In the genomic region with DNA sequence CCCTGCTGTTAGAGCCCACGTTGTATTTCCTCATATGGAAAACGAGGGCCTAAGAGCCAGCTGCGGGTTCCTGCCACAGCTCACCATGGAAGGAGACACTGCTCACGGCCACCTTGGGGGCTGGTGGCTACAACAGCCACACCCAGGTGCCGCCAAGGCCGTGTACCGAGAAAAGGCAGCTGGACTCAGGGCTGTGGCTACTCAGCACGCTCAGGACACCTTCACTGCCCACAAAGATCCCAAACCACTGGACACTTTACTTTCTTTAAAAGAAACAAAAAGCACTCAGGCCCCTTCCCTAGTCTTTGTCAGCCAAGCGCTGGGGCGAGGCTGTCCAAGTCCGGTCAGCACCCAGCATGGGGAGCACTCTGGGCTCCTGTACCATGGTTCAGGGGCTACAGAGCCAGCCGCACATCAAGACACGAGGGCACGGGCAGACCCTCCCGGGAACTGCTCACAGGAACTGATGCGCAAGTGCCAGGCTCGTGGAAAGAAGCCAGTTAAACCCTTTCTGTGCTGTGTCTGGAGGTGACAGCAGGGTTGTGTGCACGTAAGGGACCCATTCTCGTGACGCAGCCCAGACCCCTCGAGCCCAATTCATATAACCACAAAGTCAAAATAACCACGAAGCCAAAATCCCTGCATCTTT, we compare ENCODE assay signal across 11 cellular contexts. TPM values are rescaled to one million over a fixed set of nuclear protein-coding genes. Genes with fewer than 3 reads are reported as not detected.
DNase-seq lines count a peak whose midpoint lies in the region; ATAC-seq, FAIRE-seq and TF ChIP-seq lines count a peak whose summit lies in the region.
"Had no signal": no experiment of that assay in that cellular context is flagged by ENCODE, and none has a peak within 500 bp of the region (broad histone marks: within the 10 kb centered on the region; RNA-seq: fewer than 3 reads in every experiment).

No MANE protein-coding gene starts in this region.

- no peaks in the 10 kb centered on the region for H3K27me3 ChIP-seq in astrocyte (ENCODE audit: insufficient read depth, low read length)
- no peaks in the 10 kb centered on the region for H3K27me3 ChIP-seq in mesenchymal stem cell (ENCODE audit: control insufficient read depth in 1 of 2, insufficient read depth in 1 of 2, low read length in 2 of 2)
- no peaks in the 10 kb centered on the region for H3K27me3 ChIP-seq in thoracic aorta (replicated peaks; ENCODE audit: insufficient read depth)
- H3K27me3 ChIP-seq in aorta (ENCODE audit: control insufficient read depth in 1 of 2, insufficient read depth in 2 of 2, low read length in 1 of 2) = no peaks in the 10 kb centered on the region

- TF ChIP-seq CTCF in astrocyte (IDR thresholded peaks at IDR 0.05; ENCODE audit: insufficient read depth, low read depth, low read length) (no peak), thoracic aorta (IDR thresholded peaks at IDR 0.05) (no peak)

- H3K18ac ChIP-seq in mesenchymal stem cell (ENCODE audit: low read depth in 1 of 2, low read length in 2 of 2) = no peak overlapping the region

- H3K9ac ChIP-seq in astrocyte (ENCODE audit: low read length) (peak overlapping the region; percentile 37), mesenchymal stem cell (ENCODE audit: low read length) (peak overlapping the region; percentile 45)

- no peaks in the 10 kb centered on the region for H3K9me3 Mint-ChIP-seq in activated CD4-positive, alpha-beta T cell treated with anti-CD3 and anti-CD28 coated beads for 36 hours (ENCODE audit: low read depth)
- no peaks in the 10 kb centered on the region for H3K9me3 Mint-ChIP-seq in astrocyte (ENCODE audit: unreplicated experiment)

- H2AFZ ChIP-seq in astrocyte (ENCODE audit: low read depth, low read length) = no peak overlapping the region
- no peak overlapping the region for H2AFZ ChIP-seq in mesenchymal stem cell (ENCODE audit: low read depth, low read length)

- H3K36me3 Mint-ChIP-seq in activated CD4-positive, alpha-beta T cell treated with anti-CD3 and anti-CD28 coated beads for 36 hours (ENCODE audit: low read depth) = peaks cover 71% of the 10 kb centered on the region
- peaks cover 33% of the 10 kb centered on the region for H3K36me3 Mint-ChIP-seq in astrocyte (ENCODE audit: low read depth, unreplicated experiment)

- H4K8ac ChIP-seq in mesenchymal stem cell (ENCODE audit: low read length) = no peak overlapping the region

- peak overlapping the region; percentile 80 for H3K27ac Mint-ChIP-seq in activated CD4-positive, alpha-beta T cell treated with anti-CD3 and anti-CD28 coated beads for 36 hours
- peak overlapping the region; percentile 85 for H3K27ac Mint-ChIP-seq in astrocyte (ENCODE audit: unreplicated experiment)

- H3K4ac ChIP-seq in mesenchymal stem cell (ENCODE audit: low read depth in 1 of 2, low read length in 2 of 2) = no peak overlapping the region

- no peak overlapping the region for H3K14ac ChIP-seq in mesenchymal stem cell (ENCODE audit: low read length in 2 of 2)

- no peak overlapping the region for H3K23ac ChIP-seq in mesenchymal stem cell (ENCODE audit: low read length in 2 of 2)

- ATAC-seq in activated CD4-positive, alpha-beta T cell treated with anti-CD3 and anti-CD28 coated beads for 36 hours = no peak
- ATAC-seq in thoracic aorta (ENCODE audit: insufficient number of reproducible peaks, low FRiP score, low read depth) (no peak), aorta (ENCODE audit: low FRiP score) (no peak)

- FAIRE-seq in astrocyte (lab: Jason Lieb, UNC) = no peak

- H3K4me2 ChIP-seq in astrocyte (ENCODE audit: low read length) (peak overlapping the region; percentile 49), mesenchymal stem cell (ENCODE audit: low read length, poor library complexity, severe bottlenecking) (no peak overlapping the region)

- H4K91ac ChIP-seq in mesenchymal stem cell (ENCODE audit: low read length) = no peak overlapping the region

- H2BK12ac ChIP-seq in mesenchymal stem cell (ENCODE audit: low read length in 2 of 2) = no peak overlapping the region

- H3K4me1 ChIP-seq in astrocyte (ENCODE audit: insufficient read depth, low read length) = peaks cover 31% of the 10 kb centered on the region
- H3K4me1 ChIP-seq in mesenchymal stem cell (ENCODE audit: control insufficient read depth, insufficient read depth, low read depth, low read length) = peaks cover 35% of the 10 kb centered on the region
- peaks cover 19 to 28% of the 10 kb centered on the region in 2 donors for H3K4me1 ChIP-seq in thoracic aorta (ENCODE audit: control insufficient read depth in 1 of 2, low read depth in 2 of 2)
- no peaks in the 10 kb centered on the region for H3K4me1 ChIP-seq in aorta (ENCODE audit: control insufficient read depth in 1 of 2, insufficient read depth in 2 of 2, low read length in 2 of 2)

- peaks cover 28% of the 10 kb centered on the region for H3K4me1 Mint-ChIP-seq in activated CD4-positive, alpha-beta T cell treated with anti-CD3 and anti-CD28 coated beads for 36 hours
- peaks cover 12% of the 10 kb centered on the region for H3K4me1 Mint-ChIP-seq in astrocyte (ENCODE audit: low read depth, unreplicated experiment)

- peaks cover 5% of the 10 kb centered on the region for H3K79me1 ChIP-seq in mesenchymal stem cell (replicated peaks; ENCODE audit: low read length, poor library complexity, severe bottlenecking)

- 89% methylated on average over 17 of the region's 22 CpGs for WGBS in mesenchymal stem cell
- WGBS in aorta, 2 donors = 62% methylated on average over 22 of the region's 22 CpGs

- intact Hi-C loops in activated CD4-positive, alpha-beta T cell treated with anti-CD3 and anti-CD28 coated beads for 36 hours (cut with DNase I, micrococcal nuclease) = no loop called here
- intact Hi-C loops in aorta (cut with DNase I) = no loop called here

- no peak overlapping the region for H2BK5ac ChIP-seq in mesenchymal stem cell (ENCODE audit: low read depth, low read length, poor library complexity, severe bottlenecking)

- H3K4me3 Mint-ChIP-seq in activated CD4-positive, alpha-beta T cell treated with anti-CD3 and anti-CD28 coated beads for 36 hours = no peak overlapping the region
- H3K4me3 Mint-ChIP-seq in astrocyte (ENCODE audit: unreplicated experiment) = no peak overlapping the region

- H3K36me3 ChIP-seq in astrocyte (ENCODE audit: insufficient read depth, low read length) (peaks cover 51% of the 10 kb centered on the region), mesenchymal stem cell (ENCODE audit: control insufficient read depth in 1 of 2, insufficient read depth in 2 of 2, low read depth in 1 of 2, low read length in 2 of 2) (peaks cover 95 to 99% of the 10 kb centered on the region in 2 experiments), thoracic aorta (peaks cover 73% of the 10 kb centered on the region), aorta (ENCODE audit: control insufficient read depth in 1 of 2, insufficient read depth in 2 of 2, low read length in 1 of 2) (peaks cover 8 to 23% of the 10 kb centered on the region in 2 donors)

- H3K4me3 ChIP-seq in astrocyte (ENCODE audit: insufficient read depth, low read depth, low read length) (no peak overlapping the region), mesenchymal stem cell (ENCODE audit: insufficient read depth in 1 of 2, low read depth in 1 of 2, low read length in 2 of 2) (no peak overlapping the region), thoracic aorta (no peak overlapping the region), aorta (ENCODE audit: low read length in 2 of 2) (no peak overlapping the region)

- H3K27me3 Mint-ChIP-seq in activated CD4-positive, alpha-beta T cell treated with anti-CD3 and anti-CD28 coated beads for 36 hours = no peaks in the 10 kb centered on the region
- no peaks in the 10 kb centered on the region for H3K27me3 Mint-ChIP-seq in astrocyte (ENCODE audit: low read depth, unreplicated experiment)

- H3K79me2 ChIP-seq in astrocyte (ENCODE audit: insufficient read depth, low read length) = peaks cover 83% of the 10 kb centered on the region

- CTCF ChIA-PET in activated CD4-positive, alpha-beta T cell treated with anti-CD3 and anti-CD28 coated beads for 36 hours (lab: Charles Lee) = interaction anchor here (0.7 kb wide), 1 partner anchor 11 kb away, joined by 3 read pairs; no protein-coding TSS in a partner anchor

- POLR2A ChIA-PET in activated CD4-positive, alpha-beta T cell treated with anti-CD3 and anti-CD28 coated beads for 36 hours (lab: Charles Lee) = no interaction called here

- H4K20me1 ChIP-seq in astrocyte (ENCODE audit: insufficient read depth, low read length) = peaks cover 100% of the 10 kb centered on the region

- no peak for DNase-seq in activated CD4-positive, alpha-beta T cell treated with anti-CD3 and anti-CD28 coated beads for 36 hours
- no peak for DNase-seq in activated CD4-positive, alpha-beta T cell treated with anti-CD3 and anti-CD28 coated beads for 4 hours
- DNase-seq in astrocyte (ENCODE audit: low read depth) = no peak
- DNase-seq in mesenchymal stem cell = no peak
- no peak for DNase-seq in thoracic aorta (ENCODE audit: low spot score)
- no peak for DNase-seq in aorta
- no peak for DNase-seq in NK-92 treated with Interleukin-12 subunit alpha and Interleukin-12 subunit beta, amount 100 ng/mL, for 24 hours (lab: John Stamatoyannopoulos, UW)
- no peak for DNase-seq in activated CD4-positive, CD25-positive, alpha-beta regulatory T cell (lab: John Stamatoyannopoulos, UW)
- DNase-seq: activated T-cell treated with anti-CD3 and anti-CD28 coated beads, Interleukin-2, amount 50 U/mL, for 1 hour; erythroblast; NCI-H2029 had no signal

- H2BK15ac ChIP-seq in mesenchymal stem cell (ENCODE audit: low read depth, poor library complexity, severe bottlenecking) = no peak overlapping the region

- peak overlapping the region; percentile 71 for H3K27ac ChIP-seq in astrocyte (ENCODE audit: low read depth, low read length)
- peak overlapping the region; percentile 69 for H3K27ac ChIP-seq in mesenchymal stem cell (ENCODE audit: low read length, poor library complexity, severe bottlenecking)
- H3K27ac ChIP-seq in thoracic aorta = peak overlapping the region; percentile 30 to 51
- H3K27ac ChIP-seq in aorta (ENCODE audit: low read depth in 1 of 2, low read length in 2 of 2) = no peak overlapping the region

- H2BK120ac ChIP-seq in mesenchymal stem cell (ENCODE audit: low read depth, low read length) = no peak overlapping the region

- H3K9me3 ChIP-seq in astrocyte (ENCODE audit: insufficient read depth, low read depth, low read length) (no peaks in the 10 kb centered on the region), mesenchymal stem cell (ENCODE audit: control insufficient read depth, low read length) (no peaks in the 10 kb centered on the region), thoracic aorta (no peaks in the 10 kb centered on the region), aorta (ENCODE audit: control insufficient read depth, low read length) (no peaks in the 10 kb centered on the region)

- H2AK5ac ChIP-seq in mesenchymal stem cell (ENCODE audit: low read length, severe bottlenecking) = no peak overlapping the region

RNA-seq across cellular contexts. Expression of gene SLC16A3, which starts 18.5 kb away (rescaled TPM):
- total RNA-seq in activated CD4-positive, alpha-beta T cell treated with anti-CD3 and anti-CD28 coated beads for 36 hours = 100 to 1,000 TPM in 1 of 2 experiments, 10 to 100 TPM in 1; 93.2 to 157 TPM
- total RNA-seq in astrocyte (292 and 385 TPM in 2 replicates), thoracic aorta (100 to 1,000 TPM in 1 of 2 donors, 10 to 100 TPM in 1; 76.0 to 113 TPM), aorta (10 to 100 TPM; 55.6 to 96.9 TPM)
- 217 TPM for polyA plus RNA-seq in mesenchymal stem cell (2013, experiment 1 of 2)
- 200 TPM for polyA plus RNA-seq in mesenchymal stem cell (2013, experiment 2 of 2)
- 10 to 100 TPM in 1 of 2 donors, 1 to 10 TPM in 1; 7.6 to 20.3 TPM for polyA plus RNA-seq in aorta

RNA-seq across cellular contexts. Expression of gene CSNK1D, which starts 26.2 kb away (rescaled TPM):
- total RNA-seq in activated CD4-positive, alpha-beta T cell treated with anti-CD3 and anti-CD28 coated beads for 36 hours = 100 to 1,000 TPM; 118 to 182 TPM
- total RNA-seq in astrocyte (146 and 153 TPM in 2 replicates), thoracic aorta (10 to 100 TPM; 69.5 to 71.9 TPM), aorta (100 to 1,000 TPM; 130 to 153 TPM)
- 100 TPM for polyA plus RNA-seq in mesenchymal stem cell (2013, experiment 1 of 2)
- 98.8 TPM for polyA plus RNA-seq in mesenchymal stem cell (2013, experiment 2 of 2)
- 10 to 100 TPM; 39.9 to 73.4 TPM for polyA plus RNA-seq in aorta

RNA-seq across cellular contexts. Expression of gene CCDC57, which starts 34.7 kb away (rescaled TPM):
- total RNA-seq in activated CD4-positive, alpha-beta T cell treated with anti-CD3 and anti-CD28 coated beads for 36 hours = 10 to 100 TPM; 41.6 to 43.8 TPM
- 19.9 and 20.4 TPM in 2 replicates for total RNA-seq in astrocyte
- polyA plus RNA-seq in mesenchymal stem cell (2013, experiment 1 of 2) = 20.2 TPM
- 19.0 TPM for polyA plus RNA-seq in mesenchymal stem cell (2013, experiment 2 of 2)
- 10 to 100 TPM; 19.4 to 58.1 TPM for total RNA-seq in thoracic aorta
- total RNA-seq in aorta = 10 to 100 TPM; 31.2 to 53.4 TPM
- polyA plus RNA-seq in aorta = 100 to 1,000 TPM in 1 of 2 donors, 10 to 100 TPM in 1; 17.8 to 145 TPM

Comparison
In these comparisons a context has a peak if more than half of its experiments do, and no peak if none do; other contexts are left out.
1. H3K27ac ChIP-seq: peak in astrocyte (single experiment), mesenchymal stem cell (single experiment) and thoracic aorta (2 of 2); none in aorta (0 of 2).